Comparison of ENCODE assay signal across 8 cellular contexts in genomic region chr17:50425682-50426471, GRCh38. TPM values are rescaled to one million over a fixed set of nuclear protein-coding genes. Genes with fewer than 3 reads are reported as not detected.
DNase-seq lines count a peak whose midpoint lies in the region; ATAC-seq, FAIRE-seq and TF ChIP-seq lines count a peak whose summit lies in the region.

Gene ACSF2 (plus strand): TSS chr17:50426218. CDS start chr17:50426262, 44 bp downstream.

- DNase-seq in DND-41, result peak; percentile 82
- DNase-seq in H7, result peak; percentile 92
- peak; percentile 37 for DNase-seq in NCI-H524 treated with DMSO at 0.1 percent for 48 hours (lab: John Stamatoyannopoulos, UW)
- DNase-seq in activated CD8-positive, alpha-beta memory T cell treated with anti-CD3 and anti-CD28 coated beads for 48 hours (ENCODE audit: low read depth in 2 of 3, low spot score in 2 of 3), result peak; percentile 38 to 49 (median 43)
- peak; percentile 42 for DNase-seq in endothelial cell of umbilical vein (ENCODE audit: low read depth, low spot score)
- DNase-seq in mucosa of descending colon, result peak; percentile 90 to 92 (median 90)
- DNase-seq in stimulated activated CD8-positive, alpha-beta memory T cell treated with anti-CD3 and anti-CD28 coated beads, Interleukin-4, amount 100 ng/mL, for 24 hours (ENCODE audit: low read depth), result peak; percentile 62

- 0 out of 2 replicates have a peak, but pooled peaks cover 7% of the 10 kb centered on the region for H4K20me1 ChIP-seq in DND-41 (ENCODE audit: insufficient read depth, low read length)
- H4K20me1 ChIP-seq in endothelial cell of umbilical vein (replicated peaks; ENCODE audit: control insufficient read depth, extremely low read depth, insufficient read depth, low read length), result no peaks in the 10 kb centered on the region

- peak; percentile 40 for TF ChIP-seq CTCF in DND-41 (IDR thresholded peaks at IDR 0.05; ENCODE audit: borderline replicate concordance, extremely low read depth, low read length, poor library complexity, severe bottlenecking)
- TF ChIP-seq CTCF in endothelial cell of umbilical vein (IDR thresholded peaks at IDR 0.05; ENCODE audit: extremely low read depth in 1 of 2, insufficient read depth in 1 of 2, low read depth in 1 of 2, low read length in 2 of 2), result no peak
- no peak for TF ChIP-seq CTCF in mucosa of descending colon (IDR thresholded peaks at IDR 0.05)

- peak within 1 kb of the TSS; percentile 99 for H3K4me2 ChIP-seq in DND-41 (ENCODE audit: insufficient read depth, low read length)
- peak within 1 kb of the TSS; percentile 74 for H3K4me2 ChIP-seq in endothelial cell of umbilical vein (ENCODE audit: insufficient read depth, low read length)

- no peaks in the 10 kb centered on the region; the same call in 1 of the 2 replicates for H3K36me3 ChIP-seq in DND-41 (ENCODE audit: insufficient read depth, low read length)
- H3K36me3 ChIP-seq in H7 (replicated peaks; ENCODE audit: control insufficient read depth, insufficient read depth, low read length), result no peaks in the 10 kb centered on the region
- H3K36me3 ChIP-seq in endothelial cell of umbilical vein (ENCODE audit: control insufficient read depth in 2 of 2, extremely low read depth in 1 of 2, insufficient read depth in 2 of 2, low read length in 2 of 2), result no peaks in the 10 kb centered on the region
- H3K36me3 ChIP-seq in mucosa of descending colon (ENCODE audit: low read depth), result no peaks in the 10 kb centered on the region

- H2AFZ ChIP-seq in DND-41 (ENCODE audit: low read depth, low read length), result peak within 1 kb of the TSS; percentile 98
- peak within 1 kb of the TSS; percentile 97 for H2AFZ ChIP-seq in endothelial cell of umbilical vein (ENCODE audit: low read depth, low read length)

- H3K9me3 ChIP-seq in DND-41 (ENCODE audit: insufficient read depth, low read length, severe bottlenecking) (no peaks in the 10 kb centered on the region), endothelial cell of umbilical vein (replicated peaks; ENCODE audit: control insufficient read depth, insufficient read depth, low read length) (no peaks in the 10 kb centered on the region), mucosa of descending colon (no peaks in the 10 kb centered on the region)

- intact Hi-C loops in endothelial cell of umbilical vein (cut with micrococcal nuclease), result loop anchor here (2.0 kb wide), 2 partner anchors 29 to 53 kb away; partner anchors contain the start of genes LRRC59 and RSAD1
- intact Hi-C loops in mucosa of descending colon (cut with DNase I, micrococcal nuclease), result no loop called here

- peaks cover 43% of the 10 kb centered on the region for H3K79me2 ChIP-seq in DND-41 (ENCODE audit: insufficient read depth, low read length)
- H3K79me2 ChIP-seq in endothelial cell of umbilical vein (ENCODE audit: control insufficient read depth, insufficient read depth, low read length), result no peaks in the 10 kb centered on the region

- POLR2A ChIA-PET in endothelial cell of umbilical vein (lab: Charles Lee), result interaction anchor here (0.5 to 0.9 kb wide), 2 partner anchors 19 to 29 kb away, joined by 3 to 5 read pairs; partner anchors contain the start of gene LRRC59

- no peaks in the 10 kb centered on the region for H3K27me3 ChIP-seq in DND-41 (ENCODE audit: insufficient read depth, low read length, poor library complexity)
- peaks cover 7% of the 10 kb centered on the region for H3K27me3 ChIP-seq in H7 (ENCODE audit: control insufficient read depth, insufficient read depth, low read length)
- H3K27me3 ChIP-seq in endothelial cell of umbilical vein (ENCODE audit: control insufficient read depth in 2 of 2, insufficient read depth in 2 of 2, low read length in 2 of 2), result no peaks in the 10 kb centered on the region

- peaks cover 61% of the 10 kb centered on the region for H3K4me1 ChIP-seq in DND-41 (ENCODE audit: insufficient read depth, low read length)
- H3K4me1 ChIP-seq in endothelial cell of umbilical vein (ENCODE audit: control insufficient read depth, extremely low read depth, insufficient read depth, low read length), result peaks cover 41% of the 10 kb centered on the region
- H3K4me1 ChIP-seq in mucosa of descending colon (ENCODE audit: low read depth), result peaks cover 40% of the 10 kb centered on the region

- CTCF ChIA-PET in endothelial cell of umbilical vein (lab: Charles Lee), result interaction anchor here (0.9 to 1.8 kb wide), 6 partner anchors 28 to 57 kb away, joined by 3 to 16 read pairs (median 4); partner anchors contain the start of genes LRRC59 and RSAD1

- H3K27ac ChIP-seq in DND-41 (ENCODE audit: low read length) (peak within 1 kb of the TSS; percentile 96), endothelial cell of umbilical vein (ENCODE audit: insufficient read depth, low read depth, low read length) (peak within 1 kb of the TSS; percentile 63)

- peak; percentile 67 for TF ChIP-seq POLR2A in endothelial cell of umbilical vein (IDR thresholded peaks at IDR 0.05; ENCODE audit: low read depth, low read length)

- peak within 1 kb of the TSS; percentile 75 to 95 for H3K4me3 ChIP-seq in DND-41 (ENCODE audit: low read depth in 1 of 2, low read length in 2 of 2)
- peak within 1 kb of the TSS; percentile 60 for H3K4me3 ChIP-seq in H7 (ENCODE audit: insufficient read depth, low read depth, low read length)
- H3K4me3 ChIP-seq in endothelial cell of umbilical vein (replicated peaks in 1 of 3; ENCODE audit: insufficient read depth in 1 of 3, low read depth in 1 of 3, low read length in 3 of 3), result peak within 1 kb of the TSS; percentile 43 to 79 (median 72)
- H3K4me3 ChIP-seq in mucosa of descending colon, result peak within 1 kb of the TSS; percentile 74

- H3K9ac ChIP-seq in DND-41 (ENCODE audit: low read depth, low read length) (peak within 1 kb of the TSS; percentile 96), endothelial cell of umbilical vein (replicated peaks; ENCODE audit: extremely low read depth, insufficient read depth, low read length) (peak within 1 kb of the TSS; percentile 54)

- no peaks in the 10 kb centered on the region for H3K9me1 ChIP-seq in endothelial cell of umbilical vein (replicated peaks; ENCODE audit: control insufficient read depth, extremely low read depth, insufficient read depth, low read length)

- FAIRE-seq in endothelial cell of umbilical vein (lab: Jason Lieb, UNC), result peak; percentile 72

- dilution Hi-C loops in endothelial cell of umbilical vein (cut with MboI; ENCODE audit: extremely low pct_ligation_motif_present, low sequenced_read_pairs), result no loop called here

- BruUV-seq in endothelial cell of umbilical vein (replicated peaks; lab: Mats Ljungman, UMichigan), result no TSS peak

- ATAC-seq in DND-41 (ENCODE audit: insufficient read depth, low read depth), result peak; percentile 78
- peak; percentile 91 for ATAC-seq in mucosa of descending colon
- no peak for ATAC-seq in GM21576 (IDR thresholded peaks at IDR 0.05; ENCODE audit: unreplicated experiment)

TF ChIP-seq in endothelial cell of umbilical vein, 7 proteins besides CTCF, POLR2A, EP300 and RAD21:
- TF ChIP-seq FOS (IDR thresholded peaks at IDR 0.05; ENCODE audit: borderline replicate concordance, insufficient read depth, low read length) (no peak), EZH2 (IDR thresholded peaks at IDR 0.05; ENCODE audit: borderline replicate concordance, low read depth, low read length, severe bottlenecking) (no peak), JUN (IDR thresholded peaks at IDR 0.05; ENCODE audit: borderline replicate concordance, insufficient read depth, insufficient read length, low read depth) (no peak), MAX (IDR thresholded peaks at IDR 0.05; ENCODE audit: insufficient read depth, insufficient read length) (no peak), MYC (IDR thresholded peaks at IDR 0.05; ENCODE audit: low read depth, low read length) (no peak), GATA2 (IDR thresholded peaks at IDR 0.05; ENCODE audit: insufficient read depth, insufficient read length, low read depth, low read length) (no peak), POLR2AphosphoS5 (IDR thresholded peaks at IDR 0.05; ENCODE audit: insufficient read depth, low read depth, low read length) (peak; percentile 52)

RNA-seq across cellular contexts. Expression of gene ACSF2, which starts in this region (rescaled TPM):
- total RNA-seq in H7 (2014; rRNA removed; shearing (Covaris generic)), result 14.8 and 16.2 TPM in 2 replicates
- total RNA-seq in endothelial cell of umbilical vein, result 24.6 and 37.2 TPM in 2 replicates
- polyA plus RNA-seq in endothelial cell of umbilical vein, result 30.4 and 33.2 TPM in 2 replicates
- 20.7 and 22.6 TPM in 2 replicates for polyA plus RNA-seq in endothelial cell of umbilical vein (2011; cell fraction: cytosol; rRNA removed)
- polyA plus RNA-seq in endothelial cell of umbilical vein (2011; cell fraction: nucleus; rRNA removed), result 103 and 131 TPM in 2 replicates
- 38.4 and 55.1 TPM in 2 replicates for polyA plus RNA-seq in endothelial cell of umbilical vein (2012)
- polyA minus RNA-seq in endothelial cell of umbilical vein, result 35.0 and 50.4 TPM in 2 replicates
- polyA minus RNA-seq in endothelial cell of umbilical vein (2011; cell fraction: cytosol; rRNA and poly(A)+ RNA removed), result 16.9 TPM
- 33.0 and 34.4 TPM in 2 replicates for polyA minus RNA-seq in endothelial cell of umbilical vein (2011; cell fraction: nucleus; rRNA and poly(A)+ RNA removed)
- total RNA-seq in mucosa of descending colon, result 100 to 1,000 TPM in 1 of 3 donors, 10 to 100 TPM in 2; 79.7 to 246 (median 99.4) TPM

Comparison
In these comparisons a context has a peak if more than half of its experiments do, and no peak if none do; other contexts are left out.
1. DNase-seq: peak in every context shown above with its lines; median percentile 92 in H7; 90 in mucosa of descending colon; 82 in DND-41; 62 in stimulated activated CD8-positive, alpha-beta memory T cell treated with anti-CD3 and anti-CD28 coated beads, Interleukin-4, amount 100 ng/mL, for 24 hours; 43 in activated CD8-positive, alpha-beta memory T cell treated with anti-CD3 and anti-CD28 coated beads for 48 hours; 42 in endothelial cell of umbilical vein; 37 in NCI-H524 treated with DMSO at 0.1 percent for 48 hours.